Comparison of ENCODE assay signal across 1 cellular context in genomic region chr10:3395487-3395886, GRCh38.
TF ChIP-seq lines count a peak whose summit lies in the region.

No MANE protein-coding gene starts in this region.

TF ChIP-seq in H1, 55 proteins besides CTCF, POLR2A, EP300 and RAD21 (continued from another document):
- no peak for TF ChIP-seq CHD7 (IDR thresholded peaks at IDR 0.05; ENCODE audit: insufficient replicate concordance, low read length)
- TF ChIP-seq, protein P1, sequence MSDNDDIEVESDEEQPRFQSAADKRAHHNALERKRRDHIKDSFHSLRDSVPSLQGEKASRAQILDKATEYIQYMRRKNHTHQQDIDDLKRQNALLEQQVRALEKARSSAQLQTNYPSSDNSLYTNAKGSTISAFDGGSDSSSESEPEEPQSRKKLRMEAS (IDR thresholded peaks at IDR 0.05), result no peak
- no peak for TF ChIP-seq FOSL1 (IDR thresholded peaks at IDR 0.05; ENCODE audit: insufficient read depth, low read depth, low read length)
- no peak for TF ChIP-seq NRF1 (IDR thresholded peaks at IDR 0.05; ENCODE audit: low read depth, low read length)
- TF ChIP-seq, protein P2, sequence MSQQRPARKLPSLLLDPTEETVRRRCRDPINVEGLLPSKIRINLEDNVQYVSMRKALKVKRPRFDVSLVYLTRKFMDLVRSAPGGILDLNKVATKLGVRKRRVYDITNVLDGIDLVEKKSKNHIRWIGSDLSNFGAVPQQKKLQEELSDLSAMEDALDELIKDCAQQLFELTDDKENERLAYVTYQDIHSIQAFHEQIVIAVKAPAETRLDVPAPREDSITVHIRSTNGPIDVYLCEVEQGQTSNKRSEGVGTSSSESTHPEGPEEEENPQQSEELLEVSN (IDR thresholded peaks at IDR 0.05), result no peak
TF ChIP-seq in H1: peak in this region for 0.
